Comparison of ENCODE assay signal across 1 cellular context in the genomic region with DNA sequence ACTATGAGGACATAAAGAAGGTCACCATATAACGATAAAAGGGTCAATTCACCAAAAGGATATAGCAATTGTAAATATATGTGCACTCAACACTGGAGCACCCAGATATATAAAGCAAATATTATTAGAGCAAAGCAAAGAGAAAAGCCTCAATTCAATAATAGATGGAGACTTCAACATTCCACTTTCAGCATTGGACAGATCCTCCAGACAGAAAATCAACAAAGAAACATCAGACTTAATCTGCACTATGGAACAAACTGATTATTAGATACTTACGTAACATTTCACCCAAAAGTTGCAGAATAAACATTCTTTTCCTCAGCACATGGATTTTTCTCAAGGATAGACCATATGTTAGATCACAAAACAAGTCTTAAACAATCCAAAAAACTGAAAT.
TF ChIP-seq lines count a peak whose summit lies in the region.

No MANE protein-coding gene starts in this region.

TF ChIP-seq in A549, 52 proteins besides CTCF, POLR2A, EP300 and RAD21:
- TF ChIP-seq REST (IDR thresholded peaks at IDR 0.05), result peak; percentile 43; the same call in 1 of the 2 replicates
